In the genomic region with DNA sequence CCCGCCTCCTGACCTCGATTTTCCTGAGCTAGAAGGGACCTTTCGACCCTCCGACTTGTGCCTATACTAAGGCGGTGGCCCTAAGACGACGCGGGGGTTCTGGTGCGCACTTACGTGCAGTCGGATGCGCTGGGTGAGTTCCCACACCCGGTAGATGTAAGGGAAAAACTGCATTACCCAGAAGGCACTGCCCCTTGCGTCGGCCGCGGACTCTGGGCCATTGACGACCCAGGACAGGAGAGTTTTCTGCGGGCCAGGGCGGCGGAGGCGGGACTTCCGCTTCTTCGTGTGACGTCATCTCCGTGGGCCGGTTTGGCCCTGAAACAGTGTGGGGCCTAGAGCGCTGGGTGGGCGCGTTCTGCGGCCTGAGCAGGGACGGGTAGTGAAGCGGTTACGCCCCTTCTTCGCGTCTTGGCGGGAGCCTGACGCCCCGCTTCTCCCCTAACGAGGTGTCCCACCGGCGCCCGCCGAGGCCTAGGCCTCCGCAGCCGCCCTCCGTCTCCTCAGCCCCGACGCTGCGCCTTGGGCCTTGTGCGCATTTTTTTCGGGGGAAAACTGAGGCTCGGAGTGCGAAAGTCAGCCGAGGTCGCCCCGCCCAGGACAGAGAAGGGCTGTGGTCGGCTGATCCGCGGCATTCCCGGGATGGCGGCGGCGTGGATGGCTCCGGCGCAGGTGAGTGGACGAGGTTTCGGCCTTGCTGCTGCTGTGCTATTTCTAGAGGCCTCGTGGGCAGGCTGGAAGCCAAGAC, we compare ENCODE assay signal across 8 cellular contexts. TPM values are rescaled to one million over a fixed set of nuclear protein-coding genes. Genes with fewer than 3 reads are reported as not detected.
DNase-seq lines count a peak whose midpoint lies in the region; ATAC-seq and TF ChIP-seq lines count a peak whose summit lies in the region.

A gene (plus strand): TSS at position 321 of the 748 bp plus-strand sequence. CDS start 322 bp downstream, at position 643.

- H3K4me1 ChIP-seq in osteoblast (ENCODE audit: insufficient read depth, low read length) (peaks cover 20% of the 10 kb centered on the region), thoracic aorta (ENCODE audit: control insufficient read depth in 1 of 2, low read depth in 2 of 2) (peaks cover 17 to 18% of the 10 kb centered on the region in 2 donors)

- H3K36me3 ChIP-seq in SK-N-MC (ENCODE audit: insufficient read depth, low read length) (peaks cover 38% of the 10 kb centered on the region), osteoblast (ENCODE audit: insufficient read depth, low read length) (peaks cover 16% of the 10 kb centered on the region), thoracic aorta (peaks cover 16% of the 10 kb centered on the region)

- peak within 1 kb of the TSS; percentile 97 for H3K4me2 ChIP-seq in osteoblast (ENCODE audit: insufficient read depth, low read length)

- peaks cover 4% of the 10 kb centered on the region; the same call in 1 of the 2 replicates for H3K9me3 ChIP-seq in SK-N-MC (ENCODE audit: low read depth, low read length)
- no peaks in the 10 kb centered on the region for H3K9me3 ChIP-seq in osteoblast (ENCODE audit: low read depth, low read length)
- H3K9me3 ChIP-seq in thoracic aorta: no peaks in the 10 kb centered on the region

- H3K9ac ChIP-seq in SK-N-MC (ENCODE audit: insufficient read length): peak within 1 kb of the TSS; percentile 96

- H2AFZ ChIP-seq in osteoblast (ENCODE audit: low read length): peak within 1 kb of the TSS; percentile 85

- ATAC-seq in HG02588 (IDR thresholded peaks at IDR 0.05; ENCODE audit: unreplicated experiment) (peak; percentile 72), thoracic aorta (ENCODE audit: insufficient number of reproducible peaks, low FRiP score, low read depth) (peak; percentile 99)

- TF ChIP-seq CTCF in osteoblast (IDR thresholded peaks at IDR 0.05; ENCODE audit: extremely low read depth, low read depth, low read length) (no peak), thoracic aorta (IDR thresholded peaks at IDR 0.05) (no peak)

- H3K4me3 ChIP-seq in GM08714 (ENCODE audit: low read length) (peak within 1 kb of the TSS; percentile 69), SK-N-MC (peak within 1 kb of the TSS; percentile 82), osteoblast (ENCODE audit: insufficient read depth, low read length) (peak within 1 kb of the TSS; percentile 80), thoracic aorta (peak within 1 kb of the TSS; percentile 89)

- H3K27me3 ChIP-seq in osteoblast (ENCODE audit: insufficient read depth, low read length) (no peaks in the 10 kb centered on the region), thoracic aorta (replicated peaks; ENCODE audit: insufficient read depth) (no peaks in the 10 kb centered on the region)

- peaks cover 51% of the 10 kb centered on the region for H3K79me2 ChIP-seq in osteoblast (ENCODE audit: insufficient read depth, low read length)

- DNase-seq in NCI-H1048 (lab: John Stamatoyannopoulos, UW) (peak; percentile 91), SK-N-MC (ENCODE audit: low read depth, low spot score) (peak; percentile 81), glomerular visceral epithelial cell (ENCODE audit: extremely low spot score) (peak; percentile 98), osteoblast (ENCODE audit: insufficient read length, low spot score, missing footprints) (peak; percentile 97), thoracic aorta (ENCODE audit: low spot score) (peak; percentile 73)
- peak; percentile 97 for DNase-seq in activated naive CD4-positive, alpha-beta T cell treated with anti-CD3 and anti-CD28 coated beads, Interleukin-2, amount 50 U/mL, for 16 hours

- peaks cover 20% of the 10 kb centered on the region for H4K20me1 ChIP-seq in osteoblast (ENCODE audit: insufficient read depth, low read length)

- H3K27ac ChIP-seq in SK-N-MC: peak within 1 kb of the TSS; percentile 94
- H3K27ac ChIP-seq in osteoblast (ENCODE audit: low read depth, low read length): peak within 1 kb of the TSS; percentile 99
- peak within 1 kb of the TSS; percentile 95 to 98 for H3K27ac ChIP-seq in thoracic aorta

RNA-seq across cellular contexts. Expression of the gene that starts here (rescaled TPM):
- total RNA-seq in osteoblast (101 and 115 TPM in 2 replicates), thoracic aorta (100 to 1,000 TPM in 1 of 2 donors, 10 to 100 TPM in 1; 81.4 to 118 TPM)

Comparison
In these comparisons a context has a peak if more than half of its experiments do, and no peak if none do; other contexts are left out.
1. Peak in every context shown above with its lines: DNase-seq, ATAC-seq, H3K4me3 ChIP-seq and H3K27ac ChIP-seq.